10 cellular contexts compared by ENCODE assay signal in genomic region chr2:37195862-37196319, GRCh38. TPM values are rescaled to one million over a fixed set of nuclear protein-coding genes. Genes with fewer than 3 reads are reported as not detected.
DNase-seq lines count a peak whose midpoint lies in the region; ATAC-seq, FAIRE-seq and TF ChIP-seq lines count a peak whose summit lies in the region.
"Not testable (repeated sequence)": the region's sequence is repeated elsewhere in the genome, so short reads cannot be mapped to it uniquely, and the experiment has no call there.
"Had no signal": no experiment of that assay in that cellular context is flagged by ENCODE, and none has a peak within 500 bp of the region (broad histone marks: within the 10 kb centered on the region; RNA-seq: fewer than 3 reads in every experiment).

No MANE protein-coding gene starts in this region.

- H3K9ac ChIP-seq in HUES48 (ENCODE audit: low read depth, low read length); endothelial cell of umbilical vein (replicated peaks; ENCODE audit: extremely low read depth, insufficient read depth, low read length): not testable (repeated sequence)
- H3K9ac ChIP-seq in kidney (ENCODE audit: low read length in 2 of 2), result peak overlapping the region in 1 of 2 donors; percentile 77

- not testable (repeated sequence) for H3K36me3 Mint-ChIP-seq in CD14-positive monocyte
- peaks cover 13% of the 10 kb centered on the region for H3K36me3 Mint-ChIP-seq in T-cell

- not testable (repeated sequence) for H3K9me3 Mint-ChIP-seq in CD14-positive monocyte, T-cell

- ATAC-seq in T-cell (replicated peaks in 1 of 4), result not testable (repeated sequence)

- intact Hi-C loops in CD14-positive monocyte (cut with micrococcal nuclease), result loop anchor here (5.0 kb wide), 1 partner anchor 36 kb away; the partner anchor contains the start of genes CEBPZ (in 2 of the 2) and NDUFAF7 (in 2 of the 2)
- intact Hi-C loops in adrenal gland (cut with DNase I); kidney (cut with DNase I); testis (cut with DNase I; ENCODE audit: low total_unique reads): not testable (repeated sequence)
- intact Hi-C loops in endothelial cell of umbilical vein (cut with micrococcal nuclease), result loop anchor here (1.0 to 5.0 kb wide), 3 partner anchors 14 to 39 kb away; partner anchors contain the start of genes CEBPZ, EIF2AK2 and NDUFAF7

- 76 to 82% (median 79%) methylated on average over 20 of the region's 20 CpGs for WGBS in adrenal gland, 4 donors
- 64 to 74% methylated on average over 20 of the region's 20 CpGs for WGBS in testis, 2 donors

- not testable (repeated sequence) for BruUV-seq in endothelial cell of umbilical vein (replicated peaks; lab: Mats Ljungman, UMichigan)

- TF ChIP-seq CTCF in CD14-positive monocyte (IDR thresholded peaks at IDR 0.05); adrenal gland (IDR thresholded peaks at IDR 0.05); endothelial cell of umbilical vein (IDR thresholded peaks at IDR 0.05; ENCODE audit: extremely low read depth in 1 of 2, insufficient read depth in 1 of 2, low read depth in 1 of 2, low read length in 2 of 2); kidney (IDR thresholded peaks at IDR 0.05; ENCODE audit: borderline replicate concordance, extremely low read depth, insufficient read depth); osteoblast (IDR thresholded peaks at IDR 0.05; ENCODE audit: extremely low read depth, low read depth, low read length); testis (IDR thresholded peaks at IDR 0.05): not testable (repeated sequence)

- not testable (repeated sequence) for H3K27me3 Mint-ChIP-seq in CD14-positive monocyte (ENCODE audit: low read depth in 3 of 3); T-cell

- H3K79me2 ChIP-seq in endothelial cell of umbilical vein (ENCODE audit: control insufficient read depth, insufficient read depth, low read length), result peaks cover 26% of the 10 kb centered on the region
- peaks cover 44% of the 10 kb centered on the region for H3K79me2 ChIP-seq in osteoblast (ENCODE audit: insufficient read depth, low read length)

- POLR2A ChIA-PET in T-cell (lab: Charles Lee); endothelial cell of umbilical vein (lab: Charles Lee): not testable (repeated sequence)

- H4K20me1 ChIP-seq in endothelial cell of umbilical vein (replicated peaks; ENCODE audit: control insufficient read depth, extremely low read depth, insufficient read depth, low read length); osteoblast (ENCODE audit: insufficient read depth, low read length): not testable (repeated sequence)

- TF ChIP-seq POLR2A in adrenal gland (IDR thresholded peaks at IDR 0.05); endothelial cell of umbilical vein (IDR thresholded peaks at IDR 0.05; ENCODE audit: low read depth, low read length); testis (IDR thresholded peaks at IDR 0.05): not testable (repeated sequence)

- H3K4me1 Mint-ChIP-seq in CD14-positive monocyte (peaks cover 15% of the 10 kb centered on the region), T-cell (peaks cover 34 to 40% (median 36%) of the 10 kb centered on the region in 3 donors)

- H3K27ac Mint-ChIP-seq in CD14-positive monocyte (peak overlapping the region in 6 of 7 donors; percentile 90 to 100 (median 99)), T-cell (peak overlapping the region; percentile 97 to 99)

- not testable (repeated sequence) for H3K9me1 ChIP-seq in endothelial cell of umbilical vein (replicated peaks; ENCODE audit: control insufficient read depth, extremely low read depth, insufficient read depth, low read length)

- not testable (repeated sequence) for FAIRE-seq in endothelial cell of umbilical vein (lab: Jason Lieb, UNC); kidney (lab: Jason Lieb, UNC)

- CTCF ChIA-PET in T-cell (lab: Charles Lee); endothelial cell of umbilical vein (lab: Charles Lee): not testable (repeated sequence)

- dilution Hi-C loops in endothelial cell of umbilical vein (cut with MboI; ENCODE audit: extremely low pct_ligation_motif_present, low sequenced_read_pairs), result not testable (repeated sequence)

- H3K4me3 ChIP-seq in HUES48 (ENCODE audit: low read depth, low read length) (peak overlapping the region; percentile 87), adrenal gland (peak overlapping the region; percentile 1 to 76 (median 67)), endothelial cell of umbilical vein (replicated peaks in 1 of 3; ENCODE audit: insufficient read depth in 1 of 3, low read depth in 1 of 3, low read length in 3 of 3) (peak overlapping the region; percentile 45 to 71 (median 50)), kidney (ENCODE audit: low read length in 2 of 2) (peak overlapping the region; percentile 65 to 91), osteoblast (ENCODE audit: insufficient read depth, low read length) (peak overlapping the region; percentile 94), testis (peak overlapping the region; percentile 89 to 96)

- not testable (repeated sequence) for H3K27me3 ChIP-seq in HUES48 (ENCODE audit: control insufficient read depth, insufficient read depth, low read length); adrenal gland; endothelial cell of umbilical vein (ENCODE audit: control insufficient read depth in 2 of 2, insufficient read depth in 2 of 2, low read length in 2 of 2); osteoblast (ENCODE audit: insufficient read depth, low read length); testis

- not testable (repeated sequence) for DNase-seq in CD14-positive monocyte (ENCODE audit: low spot score); T-cell; adrenal gland; endothelial cell of umbilical vein (ENCODE audit: low read depth, low spot score); kidney; osteoblast (ENCODE audit: insufficient read length, low spot score, missing footprints); testis

- H3K4me3 Mint-ChIP-seq in CD14-positive monocyte (peak overlapping the region; percentile 95 to 98), T-cell (peak overlapping the region; percentile 86 to 99 (median 99))

- H2AFZ ChIP-seq in endothelial cell of umbilical vein (ENCODE audit: low read depth, low read length) (peak overlapping the region; percentile 91), osteoblast (ENCODE audit: low read length) (peak overlapping the region; percentile 97)

- H3K9me3 ChIP-seq in HUES48 (ENCODE audit: control insufficient read depth, insufficient read depth, low read length); adrenal gland (replicated peaks in 1 of 3); endothelial cell of umbilical vein (replicated peaks; ENCODE audit: control insufficient read depth, insufficient read depth, low read length); kidney (ENCODE audit: control insufficient read depth in 1 of 2, low read length in 2 of 2); osteoblast (ENCODE audit: low read depth, low read length); testis: not testable (repeated sequence)

- not testable (repeated sequence) for H3K27ac ChIP-seq in HUES48 (ENCODE audit: low read depth, low read length)
- H3K27ac ChIP-seq in adrenal gland (peak overlapping the region; percentile 65 to 98 (median 93)), endothelial cell of umbilical vein (ENCODE audit: insufficient read depth, low read depth, low read length) (peak overlapping the region; percentile 56), kidney (ENCODE audit: low read depth in 2 of 2, low read length in 2 of 2) (peak overlapping the region; percentile 93 to 98), osteoblast (ENCODE audit: low read depth, low read length) (peak overlapping the region; percentile 75), testis (peak overlapping the region; percentile 89)

- H3K4me2 ChIP-seq in endothelial cell of umbilical vein (ENCODE audit: insufficient read depth, low read length), result peak overlapping the region; percentile 91
- H3K4me2 ChIP-seq in osteoblast (ENCODE audit: insufficient read depth, low read length), result peak overlapping the region; percentile 89

- H3K36me3 ChIP-seq in HUES48 (ENCODE audit: control insufficient read depth, insufficient read depth, low read length), result peaks cover 19% of the 10 kb centered on the region
- not testable (repeated sequence) for H3K36me3 ChIP-seq in adrenal gland (replicated peaks in 1 of 2); endothelial cell of umbilical vein (ENCODE audit: control insufficient read depth in 2 of 2, extremely low read depth in 1 of 2, insufficient read depth in 2 of 2, low read length in 2 of 2); kidney (ENCODE audit: control insufficient read depth in 1 of 2, insufficient read depth in 2 of 2, low read length in 2 of 2); osteoblast (ENCODE audit: insufficient read depth, low read length); testis (ENCODE audit: low read depth, missing control alignments)

- H3K4me1 ChIP-seq in HUES48 (ENCODE audit: control insufficient read depth, insufficient read depth, low read length) (peaks cover 49% of the 10 kb centered on the region), adrenal gland (replicated peaks in 1 of 2) (peaks cover 8 to 11% of the 10 kb centered on the region in 2 donors), osteoblast (ENCODE audit: insufficient read depth, low read length) (peaks cover 11% of the 10 kb centered on the region)
- not testable (repeated sequence) for H3K4me1 ChIP-seq in endothelial cell of umbilical vein (ENCODE audit: control insufficient read depth, extremely low read depth, insufficient read depth, low read length); kidney (ENCODE audit: control insufficient read depth in 1 of 2, insufficient read depth in 1 of 2, low read depth in 1 of 2, low read length in 2 of 2); testis

RNA-seq across cellular contexts. Expression of gene CEBPZOS, which starts 0.4 kb away (rescaled TPM):
- 10 to 100 TPM; 18.2 to 19.3 TPM for polyA plus RNA-seq in CD14-positive monocyte
- 10 to 100 TPM; 23.9 to 40.1 (median 37.5) TPM for total RNA-seq in T-cell
- 10 to 100 TPM; 27.9 to 84.6 (median 54.3) TPM for total RNA-seq in adrenal gland
- 100 to 1,000 TPM in 1 of 3 donors, 10 to 100 TPM in 2; 74.8 to 186 (median 90.0) TPM for polyA plus RNA-seq in adrenal gland
- 36.3 and 41.5 TPM in 2 replicates for total RNA-seq in endothelial cell of umbilical vein
- polyA plus RNA-seq in endothelial cell of umbilical vein, result 24.8 and 29.1 TPM in 2 replicates
- 22.8 and 29.4 TPM in 2 replicates for polyA plus RNA-seq in endothelial cell of umbilical vein (2011; cell fraction: cytosol; rRNA removed)
- polyA plus RNA-seq in endothelial cell of umbilical vein (2011; cell fraction: nucleus; rRNA removed), result 12.3 and 14.4 TPM in 2 replicates
- polyA plus RNA-seq in endothelial cell of umbilical vein (2012), result 27.0 and 31.3 TPM in 2 replicates
- polyA minus RNA-seq in endothelial cell of umbilical vein, result 10.5 and 11.6 TPM in 2 replicates
- polyA minus RNA-seq in endothelial cell of umbilical vein (2011; cell fraction: cytosol; rRNA and poly(A)+ RNA removed), result 12.3 TPM
- 6.2 and 10.3 TPM in 2 replicates for polyA minus RNA-seq in endothelial cell of umbilical vein (2011; cell fraction: nucleus; rRNA and poly(A)+ RNA removed)
- total RNA-seq in kidney, result 38.3 TPM
- 60.7 TPM for polyA plus RNA-seq in kidney (ENCODE audit: insufficient read depth, low read depth, low replicate concordance)
- total RNA-seq in osteoblast, result 20.6 and 21.4 TPM in 2 replicates
- 10 to 100 TPM; 26.9 to 34.6 TPM for total RNA-seq in testis
- polyA plus RNA-seq in testis (ENCODE audit: insufficient read depth, low read depth, low replicate concordance), result 41.3 TPM

RNA-seq across cellular contexts. Expression of gene SULT6B1, which starts 7.4 kb away (rescaled TPM):
- polyA plus RNA-seq in CD14-positive monocyte (not detected), adrenal gland (not detected), endothelial cell of umbilical vein (not detected in 2 replicates), kidney (ENCODE audit: insufficient read depth, low read depth, low replicate concordance) (not detected), testis (ENCODE audit: insufficient read depth, low read depth, low replicate concordance) (1.7 TPM)
- total RNA-seq in T-cell (not detected), adrenal gland (not detected), endothelial cell of umbilical vein (not detected in 2 replicates), kidney (not detected), osteoblast (not detected in 2 replicates), testis (1 to 10 TPM in 1 of 2 donors, under 1 TPM in 1; 0.31 to 3.8 TPM)
- polyA plus RNA-seq in endothelial cell of umbilical vein (2011; cell fraction: cytosol; rRNA removed), result not detected in 2 replicates
- polyA plus RNA-seq in endothelial cell of umbilical vein (2011; cell fraction: nucleus; rRNA removed), result not detected in 2 replicates
- polyA plus RNA-seq in endothelial cell of umbilical vein (2012), result not detected in 2 replicates
- polyA minus RNA-seq in endothelial cell of umbilical vein, result not detected in 2 replicates
- polyA minus RNA-seq in endothelial cell of umbilical vein (2011; cell fraction: cytosol; rRNA and poly(A)+ RNA removed), result not detected
- not detected in 2 replicates for polyA minus RNA-seq in endothelial cell of umbilical vein (2011; cell fraction: nucleus; rRNA and poly(A)+ RNA removed)
- total RNA-seq: omental fat pad; T-helper 1 cell treated with Interleukin-12 subunit alpha and Interleukin-12 subunit beta and Interleukin-4 antibody, amounts not matched to agents 30 ng/mL and 1 ng/mL, for 36 hours had no signal

RNA-seq across cellular contexts. Expression of gene CEBPZ, which starts 35.5 kb away (rescaled TPM):
- polyA plus RNA-seq in CD14-positive monocyte (10 to 100 TPM; 11.1 to 11.2 TPM), adrenal gland (10 to 100 TPM; 75.7 to 89.8 (median 78.8) TPM), endothelial cell of umbilical vein (1.7 and 3.6 TPM in 2 replicates), kidney (ENCODE audit: insufficient read depth, low read depth, low replicate concordance) (45.5 TPM), testis (ENCODE audit: insufficient read depth, low read depth, low replicate concordance) (29.5 TPM)
- total RNA-seq in T-cell (10 to 100 TPM; 50.6 to 61.5 (median 58.1) TPM), adrenal gland (10 to 100 TPM; 27.2 to 82.4 (median 53.4) TPM), endothelial cell of umbilical vein (36.7 and 46.9 TPM in 2 replicates), kidney (55.9 TPM), osteoblast (33.3 and 36.6 TPM in 2 replicates), testis (10 to 100 TPM; 50.5 to 60.9 TPM)
- 8.0 and 9.7 TPM in 2 replicates for polyA plus RNA-seq in endothelial cell of umbilical vein (2011; cell fraction: cytosol; rRNA removed)
- polyA plus RNA-seq in endothelial cell of umbilical vein (2011; cell fraction: nucleus; rRNA removed), result 8.9 and 14.2 TPM in 2 replicates
- polyA plus RNA-seq in endothelial cell of umbilical vein (2012), result 34.1 and 43.4 TPM in 2 replicates
- 9.4 and 11.0 TPM in 2 replicates for polyA minus RNA-seq in endothelial cell of umbilical vein
- polyA minus RNA-seq in endothelial cell of umbilical vein (2011; cell fraction: cytosol; rRNA and poly(A)+ RNA removed), result 22.8 TPM
- polyA minus RNA-seq in endothelial cell of umbilical vein (2011; cell fraction: nucleus; rRNA and poly(A)+ RNA removed), result 13.8 and 17.9 TPM in 2 replicates

RNA-seq across cellular contexts. Expression of gene NDUFAF7, which starts 35.6 kb away (rescaled TPM):
- polyA plus RNA-seq in CD14-positive monocyte, result 1 to 10 TPM; 4.7 to 5.6 TPM
- total RNA-seq in T-cell, result 10 to 100 TPM; 20.2 to 30.3 (median 24.6) TPM
- 10 to 100 TPM; 15.4 to 35.7 (median 24.0) TPM for total RNA-seq in adrenal gland
- 10 to 100 TPM; 31.9 to 42.5 (median 31.9) TPM for polyA plus RNA-seq in adrenal gland
- total RNA-seq in endothelial cell of umbilical vein, result 17.7 and 23.4 TPM in 2 replicates
- 10.8 and 11.6 TPM in 2 replicates for polyA plus RNA-seq in endothelial cell of umbilical vein
- polyA plus RNA-seq in endothelial cell of umbilical vein (2011; cell fraction: cytosol; rRNA removed), result 10.2 and 12.2 TPM in 2 replicates
- polyA plus RNA-seq in endothelial cell of umbilical vein (2011; cell fraction: nucleus; rRNA removed), result 77.4 and 95.1 TPM in 2 replicates
- polyA plus RNA-seq in endothelial cell of umbilical vein (2012), result 22.3 and 23.1 TPM in 2 replicates
- 14.0 and 14.4 TPM in 2 replicates for polyA minus RNA-seq in endothelial cell of umbilical vein
- polyA minus RNA-seq in endothelial cell of umbilical vein (2011; cell fraction: cytosol; rRNA and poly(A)+ RNA removed), result 4.8 TPM
- 14.9 and 25.1 TPM in 2 replicates for polyA minus RNA-seq in endothelial cell of umbilical vein (2011; cell fraction: nucleus; rRNA and poly(A)+ RNA removed)
- 15.1 TPM for total RNA-seq in kidney
- 13.1 TPM for polyA plus RNA-seq in kidney (ENCODE audit: insufficient read depth, low read depth, low replicate concordance)
- 16.6 and 16.8 TPM in 2 replicates for total RNA-seq in osteoblast
- 10 to 100 TPM; 47.2 to 60.6 TPM for total RNA-seq in testis
- polyA plus RNA-seq in testis (ENCODE audit: insufficient read depth, low read depth, low replicate concordance), result 170 TPM

RNA-seq across cellular contexts. Expression of gene EIF2AK2, which starts 39.1 kb away (rescaled TPM):
- polyA plus RNA-seq in CD14-positive monocyte (10 to 100 TPM; 17.6 to 23.4 TPM), adrenal gland (10 to 100 TPM in 1 of 3 donors, 1 to 10 TPM in 2; 5.6 to 35.4 (median 7.7) TPM), endothelial cell of umbilical vein (7.9 and 8.0 TPM in 2 replicates), kidney (ENCODE audit: insufficient read depth, low read depth, low replicate concordance) (6.4 TPM), testis (ENCODE audit: insufficient read depth, low read depth, low replicate concordance) (8.5 TPM)
- total RNA-seq in T-cell (10 to 100 TPM; 21.7 to 37.5 (median 31.3) TPM), adrenal gland (10 to 100 TPM; 17.3 to 48.5 (median 35.9) TPM), endothelial cell of umbilical vein (39.6 and 41.1 TPM in 2 replicates), kidney (37.6 TPM), osteoblast (42.3 and 45.1 TPM in 2 replicates), testis (10 to 100 TPM; 15.7 to 23.7 TPM)
- polyA plus RNA-seq in endothelial cell of umbilical vein (2011; cell fraction: cytosol; rRNA removed), result 7.9 and 8.3 TPM in 2 replicates
- 12.6 and 17.0 TPM in 2 replicates for polyA plus RNA-seq in endothelial cell of umbilical vein (2011; cell fraction: nucleus; rRNA removed)
- 17.7 and 27.8 TPM in 2 replicates for polyA plus RNA-seq in endothelial cell of umbilical vein (2012)
- 14.6 and 15.1 TPM in 2 replicates for polyA minus RNA-seq in endothelial cell of umbilical vein
- 21.1 TPM for polyA minus RNA-seq in endothelial cell of umbilical vein (2011; cell fraction: cytosol; rRNA and poly(A)+ RNA removed)
- 21.9 and 28.1 TPM in 2 replicates for polyA minus RNA-seq in endothelial cell of umbilical vein (2011; cell fraction: nucleus; rRNA and poly(A)+ RNA removed)
